ENCODE assay signal across 8 cellular contexts in genomic region chr6:35687658-35688604, GRCh38. TPM values are rescaled to one million over a fixed set of nuclear protein-coding genes. Genes with fewer than 3 reads are reported as not detected.
DNase-seq lines count a peak whose midpoint lies in the region; ATAC-seq and TF ChIP-seq lines count a peak whose summit lies in the region.

No MANE protein-coding gene starts in this region.

- H3K18ac ChIP-seq in neuronal stem cell (ENCODE audit: low read length), result peak overlapping the region; percentile 92

- peaks cover 39% of the 10 kb centered on the region for H4K20me1 ChIP-seq in BLaER1

- H3K27me3 ChIP-seq in BLaER1 (no peaks in the 10 kb centered on the region), gastroesophageal sphincter (no peaks in the 10 kb centered on the region), neuronal stem cell (ENCODE audit: control insufficient read depth in 3 of 3, insufficient read depth in 3 of 3, low read depth in 1 of 3, low read length in 3 of 3) (no peaks in the 10 kb centered on the region), thymus (ENCODE audit: control insufficient read depth, insufficient read depth) (no peaks in the 10 kb centered on the region)

- H3K9me3 ChIP-seq in BLaER1 (no peaks in the 10 kb centered on the region), gastroesophageal sphincter (no peaks in the 10 kb centered on the region), neuronal stem cell (replicated peaks in 1 of 2; ENCODE audit: control insufficient read depth in 2 of 2, insufficient read depth in 1 of 2, low read depth in 1 of 2, low read length in 2 of 2) (peaks cover 0 to 4% of the 10 kb centered on the region in 2 donors), thymus (ENCODE audit: control insufficient read depth) (no peaks in the 10 kb centered on the region)

- H3K4me1 ChIP-seq in BLaER1, result peaks cover 22% of the 10 kb centered on the region
- peaks cover 7 to 59% (median 24%) of the 10 kb centered on the region in 3 donors for H3K4me1 ChIP-seq in gastroesophageal sphincter
- H3K4me1 ChIP-seq in neuronal stem cell (ENCODE audit: control insufficient read depth in 2 of 2, insufficient read depth in 1 of 2, low read depth in 1 of 2, low read length in 2 of 2), result peaks cover 4 to 11% of the 10 kb centered on the region in 2 donors
- peaks cover 5% of the 10 kb centered on the region for H3K4me1 ChIP-seq in thymus (ENCODE audit: control insufficient read depth, insufficient read depth, low read length)

- no peak overlapping the region for H2BK120ac ChIP-seq in neuronal stem cell (ENCODE audit: low read depth, low read length)

- no peak overlapping the region for H3K4ac ChIP-seq in neuronal stem cell (ENCODE audit: low read length)

- H4K91ac ChIP-seq in neuronal stem cell (ENCODE audit: low read depth, low read length, poor library complexity), result no peak overlapping the region

- TF ChIP-seq POLR2A in gastroesophageal sphincter (IDR thresholded peaks at IDR 0.05), result peak in 1 of 2 donors; percentile 15

- WGBS in gastroesophageal sphincter (ENCODE audit: low coverage in 1 of 2), 2 donors, result 0 to 1% methylated on average over 13 to 24 of the region's 100 CpGs
- WGBS in neuronal stem cell (ENCODE audit: extremely low coverage in 2 of 2, insufficient read length in 2 of 2, insufficient replicate concordance in 1 of 2), 2 donors, result no CpG with 5 or more reads among the region's 100 CpGs
- under 1% methylated on average over 100 of the region's 100 CpGs for WGBS in thymus

- peak overlapping the region; percentile 85 for H2AFZ ChIP-seq in neuronal stem cell (ENCODE audit: low read length)

- H3K23ac ChIP-seq in neuronal stem cell (ENCODE audit: low read depth, low read length, poor library complexity), result peak overlapping the region; percentile 65

- H3K79me1 ChIP-seq in neuronal stem cell (ENCODE audit: low read depth, low read length), result peaks cover 5% of the 10 kb centered on the region

- peak overlapping the region; percentile 17 for H4K8ac ChIP-seq in neuronal stem cell (ENCODE audit: low read depth, low read length)

- peak overlapping the region; percentile 53 for H2BK5ac ChIP-seq in neuronal stem cell (ENCODE audit: low read length)

- H3K27ac ChIP-seq in BLaER1, result peak overlapping the region; percentile 92
- peak overlapping the region; percentile 94 to 100 (median 98) for H3K27ac ChIP-seq in gastroesophageal sphincter
- H3K27ac ChIP-seq in neuronal stem cell (replicated peaks; ENCODE audit: low read length), result peak overlapping the region; percentile 68
- H3K27ac ChIP-seq in thymus (ENCODE audit: low read depth), result peak overlapping the region; percentile 99

- H2BK12ac ChIP-seq in neuronal stem cell (ENCODE audit: low read length), result peak overlapping the region; percentile 58

- H3K9ac ChIP-seq in BLaER1 (peak overlapping the region; percentile 94), neuronal stem cell (ENCODE audit: low read depth, low read length, poor library complexity) (peak overlapping the region; percentile 88)

- TF ChIP-seq EP300 in gastroesophageal sphincter (IDR thresholded peaks at IDR 0.05), result no peak

- no peak for TF ChIP-seq CTCF in gastroesophageal sphincter (IDR thresholded peaks at IDR 0.05)

- peak overlapping the region; percentile 89 for H3K14ac ChIP-seq in neuronal stem cell (ENCODE audit: low read length)

- peak overlapping the region; percentile 98 for H3K4me3 ChIP-seq in BLaER1
- H3K4me3 ChIP-seq in gastroesophageal sphincter, result peak overlapping the region; percentile 66 to 93
- peak overlapping the region; percentile 61 to 98 for H3K4me3 ChIP-seq in neuronal stem cell (ENCODE audit: low read length in 2 of 2)
- H3K4me3 ChIP-seq in thymus (ENCODE audit: low read length), result peak overlapping the region; percentile 92

- ATAC-seq in HG03342 (IDR thresholded peaks at IDR 0.05; ENCODE audit: unreplicated experiment) (peak; percentile 36), gastroesophageal sphincter (no peak)

- H3K4me2 ChIP-seq in BLaER1 (peak overlapping the region; percentile 64), neuronal stem cell (ENCODE audit: insufficient read depth, low read length, poor library complexity, severe bottlenecking) (peak overlapping the region; percentile 69)

- H2BK15ac ChIP-seq in neuronal stem cell (ENCODE audit: low read length), result no peak overlapping the region

- H3K36me3 ChIP-seq in BLaER1 (peaks cover 13% of the 10 kb centered on the region; the same call in 1 of the 2 replicates), gastroesophageal sphincter (peaks cover 0 to 19% of the 10 kb centered on the region in 2 donors), neuronal stem cell (replicated peaks in 1 of 2; ENCODE audit: control insufficient read depth in 2 of 2, insufficient read depth in 2 of 2, low read length in 2 of 2) (peaks cover 0 to 22% of the 10 kb centered on the region in 2 donors), thymus (ENCODE audit: control insufficient read depth, insufficient read depth) (peaks cover 19% of the 10 kb centered on the region)

- DNase-seq in GM19238 (ENCODE audit: insufficient read length, low spot score), result peak; percentile 45
- peak; percentile 91 for DNase-seq in OCI-M1 (lab: John Stamatoyannopoulos, UW)
- DNase-seq in activated T-helper 9 cell treated with anti-CD3 and anti-CD28 coated beads, Interleukin-2, amount 50 U/mL, for 16 hours (ENCODE audit: low read depth), result peak; percentile 50
- peak; percentile 45 for DNase-seq in neuronal stem cell (ENCODE audit: low spot score)

- peak overlapping the region; percentile 28 for H2AK5ac ChIP-seq in neuronal stem cell (ENCODE audit: low read depth, low read length)

RNA-seq across cellular contexts. Expression of gene FKBP5, which starts 0.8 kb away (rescaled TPM):
- 100 to 1,000 TPM; 453 to 676 (median 478) TPM for total RNA-seq in gastroesophageal sphincter
- polyA plus RNA-seq in neuronal stem cell (2013, experiment 1 of 2), result 30.2 TPM
- 30.5 TPM for polyA plus RNA-seq in neuronal stem cell (2013, experiment 2 of 2)
- 338 TPM for polyA plus RNA-seq in thymus

RNA-seq across cellular contexts. Expression of gene ARMC12, which starts 48.9 kb away (rescaled TPM):
- total RNA-seq in gastroesophageal sphincter, result 1 to 10 TPM in 1 of 4 donors, under 1 TPM in 1, not detected in 2; 0.54 to 1.5 TPM
- 1.7 TPM for polyA plus RNA-seq in neuronal stem cell (2013, experiment 1 of 2)
- 2.0 TPM for polyA plus RNA-seq in neuronal stem cell (2013, experiment 2 of 2)
- polyA plus RNA-seq in thymus, result 26.6 TPM
